In the genomic region with DNA sequence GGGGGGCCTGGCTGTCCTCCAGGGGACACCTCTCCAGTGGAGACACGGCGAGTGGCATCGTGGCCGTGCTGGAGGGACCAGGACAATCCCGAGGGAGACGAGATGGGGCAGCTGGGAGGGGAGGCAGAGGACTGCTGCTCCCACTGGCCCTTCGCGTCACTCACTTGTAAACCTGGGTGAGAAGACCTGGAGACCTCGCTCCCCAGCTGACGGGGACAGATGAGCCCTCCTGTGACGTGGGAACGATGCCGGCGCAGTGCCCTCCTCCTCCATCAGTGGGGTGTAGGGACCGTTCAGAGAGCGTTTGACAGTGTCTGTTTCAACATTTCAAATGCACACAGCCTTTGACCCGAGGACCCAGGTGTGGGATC, we compare ENCODE assay signal across 1 cellular context.
TF ChIP-seq lines count a peak whose summit lies in the region.

No MANE protein-coding gene starts in this region.

TF ChIP-seq in HepG2, 621 proteins besides CTCF, POLR2A, EP300 and RAD21:
- TF ChIP-seq GATAD1 (CRISPR knock-in tag; IDR thresholded peaks at IDR 0.05): no peak
- TF ChIP-seq BRD4 (CRISPR knock-in tag; IDR thresholded peaks at IDR 0.05): no peak
- TF ChIP-seq, protein P1, sequence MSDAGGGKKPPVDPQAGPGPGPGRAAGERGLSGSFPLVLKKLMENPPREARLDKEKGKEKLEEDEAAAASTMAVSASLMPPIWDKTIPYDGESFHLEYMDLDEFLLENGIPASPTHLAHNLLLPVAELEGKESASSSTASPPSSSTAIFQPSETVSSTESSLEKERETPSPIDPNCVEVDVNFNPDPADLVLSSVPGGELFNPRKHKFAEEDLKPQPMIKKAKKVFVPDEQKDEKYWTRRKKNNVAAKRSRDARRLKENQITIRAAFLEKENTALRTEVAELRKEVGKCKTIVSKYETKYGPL (CRISPR knock-in tag; IDR thresholded peaks at IDR 0.05): no peak
